8 cellular contexts compared by ENCODE assay signal in the genomic region with DNA sequence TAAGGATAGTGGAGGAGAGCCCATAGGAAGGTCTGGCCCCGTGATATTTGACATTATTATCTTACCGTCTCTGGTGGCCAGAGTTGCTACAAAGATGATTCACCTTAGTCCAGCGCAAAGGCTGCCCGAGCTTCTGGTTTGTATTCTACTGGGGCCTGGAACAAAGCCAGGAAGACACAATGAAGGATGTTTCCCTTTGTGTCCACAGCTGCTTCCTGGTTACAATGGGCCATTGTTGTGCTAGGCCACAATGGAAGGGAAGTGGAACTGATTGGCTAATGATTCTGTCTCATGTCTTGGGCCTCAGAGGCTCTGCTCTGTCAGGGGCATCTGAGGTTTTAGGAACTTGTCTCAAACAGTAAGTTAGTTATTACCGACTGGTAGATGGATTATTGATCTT.
DNase-seq lines count a peak whose midpoint lies in the region; ATAC-seq and TF ChIP-seq lines count a peak whose summit lies in the region.
"Had no signal": no experiment of that assay in that cellular context is flagged by ENCODE, and none has a peak within 500 bp of the region (broad histone marks: within the 10 kb centered on the region; RNA-seq: fewer than 3 reads in every experiment).

No MANE protein-coding gene starts in this region.

- no peak overlapping the region for H3K27ac Mint-ChIP-seq in activated CD8-positive, alpha-beta T cell treated with anti-CD3 and anti-CD28 coated beads for 36 hours

- intact Hi-C loops in adrenal gland (cut with DNase I): no loop called here
- intact Hi-C loops in left colon (cut with DNase I, micrococcal nuclease): no loop called here
- intact Hi-C loops in activated CD8-positive, alpha-beta T cell treated with anti-CD3 and anti-CD28 coated beads for 36 hours (cut with micrococcal nuclease): no loop called here

- no peak overlapping the region for H3K4me3 ChIP-seq in adrenal gland

- H3K9me3 ChIP-seq in adrenal gland (replicated peaks in 1 of 3): no peaks in the 10 kb centered on the region

- POLR2A ChIA-PET in activated CD8-positive, alpha-beta T cell treated with anti-CD3 and anti-CD28 coated beads for 36 hours (lab: Charles Lee): no interaction called here

- ATAC-seq in GM19463 (IDR thresholded peaks at IDR 0.05; ENCODE audit: unreplicated experiment) (peak; percentile 92), HG03558 (IDR thresholded peaks at IDR 0.05; ENCODE audit: extremely low read depth, unreplicated experiment) (peak; percentile 87), left colon (peak; percentile 84)
- no peak for ATAC-seq in activated CD8-positive, alpha-beta T cell treated with anti-CD3 and anti-CD28 coated beads for 36 hours

- peaks cover 0 to 4% of the 10 kb centered on the region in 2 donors for H3K4me1 ChIP-seq in adrenal gland (replicated peaks in 1 of 2)

- no peaks in the 10 kb centered on the region for H3K4me1 Mint-ChIP-seq in activated CD8-positive, alpha-beta T cell treated with anti-CD3 and anti-CD28 coated beads for 36 hours (ENCODE audit: low read depth)

- no peak for TF ChIP-seq POLR2A in adrenal gland (IDR thresholded peaks at IDR 0.05)
- no peak for TF ChIP-seq POLR2A in erythroblast (IDR thresholded peaks at IDR 0.05; ENCODE audit: low read length)

- H3K27me3 Mint-ChIP-seq in activated CD8-positive, alpha-beta T cell treated with anti-CD3 and anti-CD28 coated beads for 36 hours: no peaks in the 10 kb centered on the region

- H3K36me3 ChIP-seq in adrenal gland (replicated peaks in 1 of 2): no peaks in the 10 kb centered on the region

- peak overlapping the region in 1 of 5 donors; percentile 30 for H3K27ac ChIP-seq in adrenal gland
- H3K27ac ChIP-seq: KMS-11 had no signal

- no peaks in the 10 kb centered on the region for H3K27me3 ChIP-seq in adrenal gland

- no peaks in the 10 kb centered on the region for H3K9me3 Mint-ChIP-seq in activated CD8-positive, alpha-beta T cell treated with anti-CD3 and anti-CD28 coated beads for 36 hours

- no peaks in the 10 kb centered on the region for H3K36me3 Mint-ChIP-seq in activated CD8-positive, alpha-beta T cell treated with anti-CD3 and anti-CD28 coated beads for 36 hours (ENCODE audit: low read depth)

- TF ChIP-seq CTCF in adrenal gland (IDR thresholded peaks at IDR 0.05): no peak
- no peak for TF ChIP-seq CTCF in activated CD8-positive, alpha-beta T cell treated with anti-CD3 and anti-CD28 coated beads for 36 hours (IDR thresholded peaks at IDR 0.05)

- DNase-seq in adrenal gland: peak; percentile 36 to 78 (median 58)
- DNase-seq in left colon: peak; percentile 44 to 64
- no peak for DNase-seq in erythroblast (lab: John Stamatoyannopoulos, UW)
- no peak for DNase-seq in activated CD8-positive, alpha-beta T cell treated with anti-CD3 and anti-CD28 coated beads for 36 hours
- DNase-seq in NCI-H146 treated with DMSO at 0.1 percent for 48 hours (lab: John Stamatoyannopoulos, UW; ENCODE audit: unreplicated experiment): no peak

- 54 to 70% (median 57%) methylated on average over 5 of the region's 5 CpGs for WGBS in adrenal gland, 4 donors

- CTCF ChIA-PET in activated CD8-positive, alpha-beta T cell treated with anti-CD3 and anti-CD28 coated beads for 36 hours (lab: Charles Lee): interaction anchor here (1.2 kb wide), 1 partner anchor 23 kb away, joined by 3 read pairs; no protein-coding TSS in a partner anchor

- H3K4me3 Mint-ChIP-seq in activated CD8-positive, alpha-beta T cell treated with anti-CD3 and anti-CD28 coated beads for 36 hours: no peak overlapping the region

Comparison
In these comparisons a context has a peak if more than half of its experiments do, and no peak if none do; other contexts are left out.
1. DNase-seq: peak in adrenal gland (7 of 7) and left colon (2 of 2); none in erythroblast (0 of 2), activated CD8-positive, alpha-beta T cell treated with anti-CD3 and anti-CD28 coated beads for 36 hours (single experiment) and NCI-H146 treated with DMSO at 0.1 percent for 48 hours (single experiment).